Comparison of ENCODE assay signal across 36 cellular contexts in the genomic region with DNA sequence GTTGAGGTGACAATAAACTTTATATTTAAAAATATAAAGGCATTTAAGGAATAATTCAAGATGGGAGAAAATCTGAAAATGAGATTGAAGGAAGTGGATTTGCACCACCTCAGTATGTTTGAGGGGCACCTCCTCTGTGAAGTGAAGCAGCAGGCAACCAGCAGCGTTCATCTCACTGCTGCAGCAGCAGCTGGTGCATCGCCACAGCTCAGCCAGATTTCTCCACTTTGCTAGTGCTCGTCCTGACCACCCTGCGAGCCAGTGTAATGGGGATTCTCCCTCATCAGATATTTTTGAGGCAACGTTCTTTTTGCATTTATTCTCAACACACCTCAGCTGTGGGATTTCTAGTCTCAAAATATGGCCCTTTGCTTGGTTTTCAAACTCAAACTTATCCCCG. TPM values are rescaled to one million over a fixed set of nuclear protein-coding genes. Genes with fewer than 3 reads are reported as not detected.
"Had no signal": no experiment of that assay in that cellular context is flagged by ENCODE, and none has a peak within 500 bp of the region (broad histone marks: within the 10 kb centered on the region; RNA-seq: fewer than 3 reads in every experiment).

No MANE protein-coding gene starts in this region.

- ATAC-seq: Panc1, Right ventricle myocardium inferior, SK-N-SH treated with all-trans-retinoic acid at 6 μM for 48 hours, T-cell had no signal

- H3K36me3 Mint-ChIP-seq: T-cell had no signal

- H3K36me3 ChIP-seq: SJCRH30 had no signal

- H3K27ac ChIP-seq: PC-9, RWPE1, SJCRH30, SK-N-MC had no signal

- DNase-seq: NCI-H1048, NCI-H1092 treated with DMSO at 0.1 percent for 48 hours, NCI-H1105 treated with DMSO at 0.1 percent for 48 hours, NCI-H1417, NCI-H1436, NCI-H146, NCI-H1694, NCI-H187, NCI-H1930, NCI-H2029 treated with DMSO at 0.1 percent for 48 hours, NCI-H2081 treated with DMSO at 0.1 percent for 48 hours, NCI-H2107, NCI-H2171, NCI-H226, NCI-H446 treated with DMSO at 0.1 percent for 48 hours, NCI-H510A, NCI-H524, NCI-H526, NCI-H69, NCI-H748 treated with DMSO at 0.1 percent for 48 hours, NCI-H82, PC-9, SHP77, SIG-M5, SJCRH30, T-cell had no signal

- H3K4me1 ChIP-seq: SJCRH30 had no signal

- H3K4me3 Mint-ChIP-seq: T-cell had no signal

- H3K4me3 ChIP-seq: PC-9, SJCRH30, SK-N-MC had no signal

- H3K4me2 ChIP-seq: PC-9 had no signal

- H3K4me1 Mint-ChIP-seq: T-cell had no signal

- H2AFZ ChIP-seq: PC-9 had no signal

- H3K27me3 ChIP-seq: SJCRH30 had no signal

- H3K27ac Mint-ChIP-seq: T-cell had no signal

- H3K9me3 ChIP-seq: SJCRH30 had no signal

- FAIRE-seq: RCC 7860 had no signal

- H3K9me3 Mint-ChIP-seq: T-cell had no signal

RNA-seq across cellular contexts. Expression of gene LRAT, which starts 13.9 kb away (rescaled TPM):
- total RNA-seq: LHCN-M2; OCI-LY7; Right ventricle myocardium inferior; SJCRH30; T-cell; T-helper 1 cell treated with Interleukin-12 subunit alpha and Interleukin-12 subunit beta and Interleukin-4 antibody, amounts not matched to agents 30 ng/mL and 1 ng/mL, for 36 hours had no signal

RNA-seq across cellular contexts. Expression of gene RBM46, which starts 23.4 kb away (rescaled TPM):
- total RNA-seq: OCI-LY7; PC-9; Right ventricle myocardium inferior; RPMI7951; SJCRH30; T-cell; T-helper 1 cell treated with Interleukin-12 subunit alpha and Interleukin-12 subunit beta and Interleukin-4 antibody, amounts not matched to agents 30 ng/mL and 1 ng/mL, for 36 hours had no signal
